ENCODE assay signal across 2 cellular contexts in the genomic region with DNA sequence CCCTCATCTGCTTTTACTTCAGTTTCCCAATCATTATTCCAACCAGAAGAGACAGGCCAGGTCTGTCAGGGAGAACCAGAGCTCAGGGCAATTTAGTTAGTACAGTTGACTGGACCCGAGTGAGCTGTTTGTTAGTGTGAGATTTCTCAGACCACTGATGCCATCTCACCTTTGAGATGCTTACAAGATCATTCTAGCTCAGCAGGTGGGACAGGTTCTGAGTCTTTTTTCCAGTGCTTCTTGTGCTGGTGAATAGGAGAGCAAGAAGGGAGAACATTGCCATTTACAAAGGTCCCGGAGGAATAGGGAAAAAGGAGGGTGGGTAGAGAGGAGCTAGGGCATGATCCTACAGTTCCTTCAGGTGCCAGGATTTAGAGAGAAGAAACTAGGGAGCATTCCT.
TF ChIP-seq lines count a peak whose summit lies in the region.

No MANE protein-coding gene starts in this region.

TF ChIP-seq in GM23338, 12 proteins besides CTCF, POLR2A, EP300 and RAD21 (continued from another document):
- TF ChIP-seq, protein P1, sequence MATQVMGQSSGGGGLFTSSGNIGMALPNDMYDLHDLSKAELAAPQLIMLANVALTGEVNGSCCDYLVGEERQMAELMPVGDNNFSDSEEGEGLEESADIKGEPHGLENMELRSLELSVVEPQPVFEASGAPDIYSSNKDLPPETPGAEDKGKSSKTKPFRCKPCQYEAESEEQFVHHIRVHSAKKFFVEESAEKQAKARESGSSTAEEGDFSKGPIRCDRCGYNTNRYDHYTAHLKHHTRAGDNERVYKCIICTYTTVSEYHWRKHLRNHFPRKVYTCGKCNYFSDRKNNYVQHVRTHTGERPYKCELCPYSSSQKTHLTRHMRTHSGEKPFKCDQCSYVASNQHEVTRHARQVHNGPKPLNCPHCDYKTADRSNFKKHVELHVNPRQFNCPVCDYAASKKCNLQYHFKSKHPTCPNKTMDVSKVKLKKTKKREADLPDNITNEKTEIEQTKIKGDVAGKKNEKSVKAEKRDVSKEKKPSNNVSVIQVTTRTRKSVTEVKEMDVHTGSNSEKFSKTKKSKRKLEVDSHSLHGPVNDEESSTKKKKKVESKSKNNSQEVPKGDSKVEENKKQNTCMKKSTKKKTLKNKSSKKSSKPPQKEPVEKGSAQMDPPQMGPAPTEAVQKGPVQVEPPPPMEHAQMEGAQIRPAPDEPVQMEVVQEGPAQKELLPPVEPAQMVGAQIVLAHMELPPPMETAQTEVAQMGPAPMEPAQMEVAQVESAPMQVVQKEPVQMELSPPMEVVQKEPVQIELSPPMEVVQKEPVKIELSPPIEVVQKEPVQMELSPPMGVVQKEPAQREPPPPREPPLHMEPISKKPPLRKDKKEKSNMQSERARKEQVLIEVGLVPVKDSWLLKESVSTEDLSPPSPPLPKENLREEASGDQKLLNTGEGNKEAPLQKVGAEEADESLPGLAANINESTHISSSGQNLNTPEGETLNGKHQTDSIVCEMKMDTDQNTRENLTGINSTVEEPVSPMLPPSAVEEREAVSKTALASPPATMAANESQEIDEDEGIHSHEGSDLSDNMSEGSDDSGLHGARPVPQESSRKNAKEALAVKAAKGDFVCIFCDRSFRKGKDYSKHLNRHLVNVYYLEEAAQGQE (IDR thresholded peaks at IDR 0.05; ENCODE audit: unreplicated experiment) = no peak
- TF ChIP-seq, protein P2, sequence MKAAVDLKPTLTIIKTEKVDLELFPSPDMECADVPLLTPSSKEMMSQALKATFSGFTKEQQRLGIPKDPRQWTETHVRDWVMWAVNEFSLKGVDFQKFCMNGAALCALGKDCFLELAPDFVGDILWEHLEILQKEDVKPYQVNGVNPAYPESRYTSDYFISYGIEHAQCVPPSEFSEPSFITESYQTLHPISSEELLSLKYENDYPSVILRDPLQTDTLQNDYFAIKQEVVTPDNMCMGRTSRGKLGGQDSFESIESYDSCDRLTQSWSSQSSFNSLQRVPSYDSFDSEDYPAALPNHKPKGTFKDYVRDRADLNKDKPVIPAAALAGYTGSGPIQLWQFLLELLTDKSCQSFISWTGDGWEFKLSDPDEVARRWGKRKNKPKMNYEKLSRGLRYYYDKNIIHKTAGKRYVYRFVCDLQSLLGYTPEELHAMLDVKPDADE (IDR thresholded peaks at IDR 0.05) = no peak
- TF ChIP-seq JUNB (IDR thresholded peaks at IDR 0.05; ENCODE audit: unreplicated experiment) (no peak), ZNF114 (CRISPR knock-in tag; IDR thresholded peaks at IDR 0.05) (no peak), NANOG (IDR thresholded peaks at IDR 0.05; ENCODE audit: borderline replicate concordance) (no peak), ZNF331 (CRISPR knock-in tag; IDR thresholded peaks at IDR 0.05; ENCODE audit: low read depth) (no peak), STAT1 (IDR thresholded peaks at IDR 0.05; ENCODE audit: unreplicated experiment) (no peak)
- TF ChIP-seq, protein P3, sequence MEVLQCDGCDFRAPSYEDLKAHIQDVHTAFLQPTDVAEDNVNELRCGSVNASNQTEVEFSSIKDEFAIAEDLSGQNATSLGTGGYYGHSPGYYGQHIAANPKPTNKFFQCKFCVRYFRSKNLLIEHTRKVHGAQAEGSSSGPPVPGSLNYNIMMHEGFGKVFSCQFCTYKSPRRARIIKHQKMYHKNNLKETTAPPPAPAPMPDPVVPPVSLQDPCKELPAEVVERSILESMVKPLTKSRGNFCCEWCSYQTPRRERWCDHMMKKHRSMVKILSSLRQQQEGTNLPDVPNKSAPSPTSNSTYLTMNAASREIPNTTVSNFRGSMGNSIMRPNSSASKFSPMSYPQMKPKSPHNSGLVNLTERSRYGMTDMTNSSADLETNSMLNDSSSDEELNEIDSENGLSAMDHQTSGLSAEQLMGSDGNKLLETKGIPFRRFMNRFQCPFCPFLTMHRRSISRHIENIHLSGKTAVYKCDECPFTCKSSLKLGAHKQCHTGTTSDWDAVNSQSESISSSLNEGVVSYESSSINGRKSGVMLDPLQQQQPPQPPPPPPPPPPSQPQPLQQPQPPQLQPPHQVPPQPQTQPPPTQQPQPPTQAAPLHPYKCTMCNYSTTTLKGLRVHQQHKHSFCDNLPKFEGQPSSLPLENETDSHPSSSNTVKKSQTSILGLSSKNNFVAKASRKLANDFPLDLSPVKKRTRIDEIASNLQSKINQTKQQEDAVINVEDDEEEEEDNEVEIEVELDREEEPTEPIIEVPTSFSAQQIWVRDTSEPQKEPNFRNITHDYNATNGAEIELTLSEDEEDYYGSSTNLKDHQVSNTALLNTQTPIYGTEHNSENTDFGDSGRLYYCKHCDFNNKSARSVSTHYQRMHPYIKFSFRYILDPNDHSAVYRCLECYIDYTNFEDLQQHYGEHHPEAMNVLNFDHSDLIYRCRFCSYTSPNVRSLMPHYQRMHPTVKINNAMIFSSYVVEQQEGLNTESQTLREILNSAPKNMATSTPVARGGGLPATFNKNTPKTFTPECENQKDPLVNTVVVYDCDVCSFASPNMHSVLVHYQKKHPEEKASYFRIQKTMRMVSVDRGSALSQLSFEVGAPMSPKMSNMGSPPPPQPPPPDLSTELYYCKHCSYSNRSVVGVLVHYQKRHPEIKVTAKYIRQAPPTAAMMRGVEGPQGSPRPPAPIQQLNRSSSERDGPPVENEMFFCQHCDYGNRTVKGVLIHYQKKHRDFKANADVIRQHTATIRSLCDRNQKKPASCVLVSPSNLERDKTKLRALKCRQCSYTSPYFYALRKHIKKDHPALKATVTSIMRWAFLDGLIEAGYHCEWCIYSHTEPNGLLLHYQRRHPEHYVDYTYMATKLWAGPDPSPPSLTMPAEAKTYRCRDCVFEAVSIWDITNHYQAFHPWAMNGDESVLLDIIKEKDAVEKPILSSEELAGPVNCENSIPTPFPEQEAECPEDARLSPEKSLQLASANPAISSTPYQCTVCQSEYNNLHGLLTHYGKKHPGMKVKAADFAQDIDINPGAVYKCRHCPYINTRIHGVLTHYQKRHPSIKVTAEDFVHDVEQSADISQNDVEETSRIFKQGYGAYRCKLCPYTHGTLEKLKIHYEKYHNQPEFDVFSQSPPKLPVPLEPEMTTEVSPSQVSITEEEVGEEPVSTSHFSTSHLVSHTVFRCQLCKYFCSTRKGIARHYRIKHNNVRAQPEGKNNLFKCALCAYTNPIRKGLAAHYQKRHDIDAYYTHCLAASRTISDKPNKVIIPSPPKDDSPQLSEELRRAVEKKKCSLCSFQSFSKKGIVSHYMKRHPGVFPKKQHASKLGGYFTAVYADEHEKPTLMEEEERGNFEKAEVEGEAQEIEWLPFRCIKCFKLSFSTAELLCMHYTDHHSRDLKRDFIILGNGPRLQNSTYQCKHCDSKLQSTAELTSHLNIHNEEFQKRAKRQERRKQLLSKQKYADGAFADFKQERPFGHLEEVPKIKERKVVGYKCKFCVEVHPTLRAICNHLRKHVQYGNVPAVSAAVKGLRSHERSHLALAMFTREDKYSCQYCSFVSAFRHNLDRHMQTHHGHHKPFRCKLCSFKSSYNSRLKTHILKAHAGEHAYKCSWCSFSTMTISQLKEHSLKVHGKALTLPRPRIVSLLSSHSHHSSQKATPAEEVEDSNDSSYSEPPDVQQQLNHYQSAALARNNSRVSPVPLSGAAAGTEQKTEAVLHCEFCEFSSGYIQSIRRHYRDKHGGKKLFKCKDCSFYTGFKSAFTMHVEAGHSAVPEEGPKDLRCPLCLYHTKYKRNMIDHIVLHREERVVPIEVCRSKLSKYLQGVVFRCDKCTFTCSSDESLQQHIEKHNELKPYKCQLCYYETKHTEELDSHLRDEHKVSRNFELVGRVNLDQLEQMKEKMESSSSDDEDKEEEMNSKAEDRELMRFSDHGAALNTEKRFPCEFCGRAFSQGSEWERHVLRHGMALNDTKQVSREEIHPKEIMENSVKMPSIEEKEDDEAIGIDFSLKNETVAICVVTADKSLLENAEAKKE (CRISPR knock-in tag; IDR thresholded peaks at IDR 0.05) = no peak

TF ChIP-seq in K562, 482 proteins besides CTCF, POLR2A, EP300 and RAD21 (continued from another document):
- TF ChIP-seq, protein P4, sequence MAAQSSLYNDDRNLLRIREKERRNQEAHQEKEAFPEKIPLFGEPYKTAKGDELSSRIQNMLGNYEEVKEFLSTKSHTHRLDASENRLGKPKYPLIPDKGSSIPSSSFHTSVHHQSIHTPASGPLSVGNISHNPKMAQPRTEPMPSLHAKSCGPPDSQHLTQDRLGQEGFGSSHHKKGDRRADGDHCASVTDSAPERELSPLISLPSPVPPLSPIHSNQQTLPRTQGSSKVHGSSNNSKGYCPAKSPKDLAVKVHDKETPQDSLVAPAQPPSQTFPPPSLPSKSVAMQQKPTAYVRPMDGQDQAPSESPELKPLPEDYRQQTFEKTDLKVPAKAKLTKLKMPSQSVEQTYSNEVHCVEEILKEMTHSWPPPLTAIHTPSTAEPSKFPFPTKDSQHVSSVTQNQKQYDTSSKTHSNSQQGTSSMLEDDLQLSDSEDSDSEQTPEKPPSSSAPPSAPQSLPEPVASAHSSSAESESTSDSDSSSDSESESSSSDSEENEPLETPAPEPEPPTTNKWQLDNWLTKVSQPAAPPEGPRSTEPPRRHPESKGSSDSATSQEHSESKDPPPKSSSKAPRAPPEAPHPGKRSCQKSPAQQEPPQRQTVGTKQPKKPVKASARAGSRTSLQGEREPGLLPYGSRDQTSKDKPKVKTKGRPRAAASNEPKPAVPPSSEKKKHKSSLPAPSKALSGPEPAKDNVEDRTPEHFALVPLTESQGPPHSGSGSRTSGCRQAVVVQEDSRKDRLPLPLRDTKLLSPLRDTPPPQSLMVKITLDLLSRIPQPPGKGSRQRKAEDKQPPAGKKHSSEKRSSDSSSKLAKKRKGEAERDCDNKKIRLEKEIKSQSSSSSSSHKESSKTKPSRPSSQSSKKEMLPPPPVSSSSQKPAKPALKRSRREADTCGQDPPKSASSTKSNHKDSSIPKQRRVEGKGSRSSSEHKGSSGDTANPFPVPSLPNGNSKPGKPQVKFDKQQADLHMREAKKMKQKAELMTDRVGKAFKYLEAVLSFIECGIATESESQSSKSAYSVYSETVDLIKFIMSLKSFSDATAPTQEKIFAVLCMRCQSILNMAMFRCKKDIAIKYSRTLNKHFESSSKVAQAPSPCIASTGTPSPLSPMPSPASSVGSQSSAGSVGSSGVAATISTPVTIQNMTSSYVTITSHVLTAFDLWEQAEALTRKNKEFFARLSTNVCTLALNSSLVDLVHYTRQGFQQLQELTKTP (IDR thresholded peaks at IDR 0.05; ENCODE audit: low read depth in 1 of 2, partially characterized antibody in 2 of 2) = no peak
- TF ChIP-seq GATAD2A (IDR thresholded peaks at IDR 0.05) (no peak), CHD4 (IDR thresholded peaks at IDR 0.05; ENCODE audit: insufficient read depth, insufficient replicate concordance, low read depth, low read length, poor library complexity, severe bottlenecking) (no peak), JUN (IDR thresholded peaks at IDR 0.05; ENCODE audit: borderline replicate concordance, low read depth, low read length) (no peak), JUN (CRISPR knock-in tag; IDR thresholded peaks at IDR 0.05; ENCODE audit: borderline replicate concordance) (no peak), ZNF644 (tag; IDR thresholded peaks at IDR 0.05; ENCODE audit: low read depth) (no peak)
- TF ChIP-seq, protein P5, sequence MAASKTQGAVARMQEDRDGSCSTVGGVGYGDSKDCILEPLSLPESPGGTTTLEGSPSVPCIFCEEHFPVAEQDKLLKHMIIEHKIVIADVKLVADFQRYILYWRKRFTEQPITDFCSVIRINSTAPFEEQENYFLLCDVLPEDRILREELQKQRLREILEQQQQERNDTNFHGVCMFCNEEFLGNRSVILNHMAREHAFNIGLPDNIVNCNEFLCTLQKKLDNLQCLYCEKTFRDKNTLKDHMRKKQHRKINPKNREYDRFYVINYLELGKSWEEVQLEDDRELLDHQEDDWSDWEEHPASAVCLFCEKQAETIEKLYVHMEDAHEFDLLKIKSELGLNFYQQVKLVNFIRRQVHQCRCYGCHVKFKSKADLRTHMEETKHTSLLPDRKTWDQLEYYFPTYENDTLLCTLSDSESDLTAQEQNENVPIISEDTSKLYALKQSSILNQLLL (CRISPR knock-in tag; IDR thresholded peaks at IDR 0.05; ENCODE audit: borderline replicate concordance) = 0 out of 2 replicates have a peak, but pooled peaks have one; percentile 76
TF ChIP-seq in K562: peak in this region for 1.
